ENCODE assay signal across 10 cellular contexts in the genomic region with DNA sequence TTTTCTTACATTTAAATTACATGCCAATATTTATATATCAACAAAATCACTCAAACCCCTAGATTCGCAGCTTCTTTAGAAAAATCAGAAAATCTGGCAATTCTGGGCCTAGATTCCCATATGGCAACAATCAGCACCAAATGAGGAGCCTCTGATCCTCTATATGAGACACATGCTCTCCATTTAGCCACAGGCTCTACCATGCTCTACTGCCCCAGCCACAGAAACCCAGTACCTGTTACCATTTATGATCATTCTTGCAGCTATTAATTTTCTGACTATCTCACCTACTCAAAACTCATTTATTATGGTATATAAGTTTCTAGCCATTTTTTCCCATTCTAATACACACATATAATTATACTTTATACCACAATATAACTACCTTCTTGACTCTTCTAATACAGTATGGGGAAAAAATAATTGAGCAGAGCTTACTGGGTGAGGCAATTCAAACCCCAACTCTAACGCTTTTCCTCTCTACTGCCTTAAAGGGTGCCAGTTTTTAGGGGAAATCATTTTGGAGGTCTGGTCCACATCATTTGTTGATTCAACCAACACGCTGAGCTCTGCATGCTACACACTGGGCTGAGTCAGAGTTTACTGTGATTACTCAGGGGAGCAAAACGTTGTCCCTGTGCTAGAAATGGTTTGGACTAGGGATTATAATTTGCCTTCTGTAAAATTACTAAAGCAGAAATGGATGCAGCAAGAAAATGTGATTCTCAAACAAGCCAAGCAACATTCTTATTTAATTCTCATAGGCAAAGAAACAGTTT. TPM values are rescaled to one million over a fixed set of nuclear protein-coding genes. Genes with fewer than 3 reads are reported as not detected.
DNase-seq lines count a peak whose midpoint lies in the region; ATAC-seq and TF ChIP-seq lines count a peak whose summit lies in the region.
"Had no signal": no experiment of that assay in that cellular context is flagged by ENCODE, and none has a peak within 500 bp of the region (broad histone marks: within the 10 kb centered on the region; RNA-seq: fewer than 3 reads in every experiment).

No MANE protein-coding gene starts in this region.

- no peak overlapping the region for H3K23ac ChIP-seq in mesendoderm (ENCODE audit: low read length)

- DNase-seq in AG08395 (ENCODE audit: low spot score) (peak; percentile 72), coronary artery (ENCODE audit: low spot score) (no peak), mesendoderm (no peak), HK-2 (ENCODE audit: unreplicated experiment) (no peak), posterior cingulate gyrus (no peak), NCI-H2029 (lab: John Stamatoyannopoulos, UW) (no peak)
- DNase-seq: activated T-cell treated with anti-CD3 and anti-CD28 coated beads for 4 hours had no signal

- peak overlapping the region; percentile 7 for H3K4me3 ChIP-seq in coronary artery
- H3K4me3 ChIP-seq in mesendoderm (ENCODE audit: low read length) = no peak overlapping the region

- peaks cover 27% of the 10 kb centered on the region for H3K79me1 ChIP-seq in mesendoderm (ENCODE audit: low read length)

- H3K18ac ChIP-seq in mesendoderm (ENCODE audit: low read length) = peak overlapping the region; percentile 19

- no peak for TF ChIP-seq CTCF in coronary artery (IDR thresholded peaks at IDR 0.05)

- H2AK5ac ChIP-seq in mesendoderm (ENCODE audit: low read length) = no peak overlapping the region

- H3K27me3 ChIP-seq in mesendoderm (ENCODE audit: insufficient read depth, low read length, poor library complexity) = no peaks in the 10 kb centered on the region
- H3K27me3 ChIP-seq: neutrophil had no signal

- ATAC-seq in HG03460 (IDR thresholded peaks at IDR 0.05; ENCODE audit: unreplicated experiment) (peak; percentile 46), GM21723 (IDR thresholded peaks at IDR 0.05; ENCODE audit: unreplicated experiment) (no peak)

- no peak overlapping the region for H3K4ac ChIP-seq in mesendoderm (ENCODE audit: low read depth, low read length)

- no peak overlapping the region for H3K56ac ChIP-seq in mesendoderm (ENCODE audit: low read length)

- H3K79me2 ChIP-seq in mesendoderm (ENCODE audit: control insufficient read depth, insufficient read depth, low read length) = peaks cover 74% of the 10 kb centered on the region

- H2BK120ac ChIP-seq in mesendoderm (ENCODE audit: low read depth, low read length) = no peak overlapping the region

- no peak overlapping the region for H2BK15ac ChIP-seq in mesendoderm (replicated peaks; ENCODE audit: low read depth)

- no CpG with 5 or more reads among the region's 4 CpGs for WGBS in mesendoderm (ENCODE audit: extremely low coverage, insufficient coverage, low lambda C conversion rate)

- H3K27ac ChIP-seq in coronary artery (peak overlapping the region; percentile 58 to 91), mesendoderm (ENCODE audit: low read depth, low read length) (no peak overlapping the region)
- H3K27ac ChIP-seq: neutrophil had no signal

- H4K5ac ChIP-seq in mesendoderm (ENCODE audit: low read length) = no peak overlapping the region

- H3K4me1 ChIP-seq in mesendoderm (ENCODE audit: control insufficient read depth, low read depth, low read length) = peaks cover 23% of the 10 kb centered on the region

- no peak overlapping the region for H3K9ac ChIP-seq in mesendoderm (ENCODE audit: low read length)

- no peak overlapping the region for H3K4me2 ChIP-seq in mesendoderm (ENCODE audit: low read length)

- no peak overlapping the region for H2BK5ac ChIP-seq in mesendoderm (ENCODE audit: low read length)

- H4K8ac ChIP-seq in mesendoderm (ENCODE audit: low read depth, low read length) = no peak overlapping the region

- H3K36me3 ChIP-seq in mesendoderm (ENCODE audit: control insufficient read depth, insufficient read depth, low read length) = no peaks in the 10 kb centered on the region
- H3K36me3 ChIP-seq: neutrophil had no signal

- intact Hi-C loops in posterior cingulate gyrus (cut with DNase I) = no loop called here

RNA-seq across cellular contexts. Expression of gene PDLIM1, which starts 11.6 kb away (rescaled TPM):
- 212 TPM for polyA plus RNA-seq in mesendoderm (2013, experiment 1 of 2)
- polyA plus RNA-seq in mesendoderm (2013, experiment 2 of 2) = 220 TPM
